In the genomic region with DNA sequence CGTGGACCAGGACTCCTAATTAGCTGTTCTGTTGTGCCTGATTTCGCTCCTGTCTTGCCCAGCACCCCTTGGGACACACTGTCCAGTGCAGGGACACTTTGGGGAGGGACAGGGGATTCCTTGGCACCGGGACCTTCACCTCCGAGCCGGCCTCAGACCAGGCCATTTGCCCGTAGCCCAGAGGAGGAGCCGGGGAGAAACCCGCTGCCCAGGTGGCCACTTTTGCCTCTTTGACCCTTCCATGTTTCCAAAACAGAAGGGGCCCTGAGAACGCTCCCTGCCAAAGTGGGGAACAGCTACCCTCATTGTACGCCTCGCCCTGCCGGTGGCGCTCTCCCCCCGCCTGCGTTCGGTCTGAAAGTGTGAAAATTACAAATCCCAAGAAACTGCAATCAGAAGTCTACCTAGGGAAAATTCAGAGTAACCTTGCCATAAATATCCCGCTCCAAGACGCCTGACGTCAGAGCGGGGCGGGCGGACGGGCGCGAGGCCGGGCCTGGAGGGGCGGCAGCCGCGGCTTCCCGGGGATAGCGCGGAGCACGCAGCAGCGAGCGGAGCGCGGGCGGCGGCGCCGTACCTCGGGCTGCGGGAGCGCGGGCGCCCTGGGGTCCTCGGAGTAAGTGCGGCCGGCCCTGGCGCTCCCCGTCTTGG, we compare ENCODE assay signal across 8 cellular contexts. TPM values are rescaled to one million over a fixed set of nuclear protein-coding genes. Genes with fewer than 3 reads are reported as not detected.
DNase-seq lines count a peak whose midpoint lies in the region; ATAC-seq and TF ChIP-seq lines count a peak whose summit lies in the region.

DAAM2 (plus strand) TSS at position 527 of the 651 bp plus-strand sequence. CDS start 63,927 bp downstream, outside the sequence.

- H3K36me3 ChIP-seq in upper lobe of left lung: no peaks in the 10 kb centered on the region

- H3K4me3 Mint-ChIP-seq in immature natural killer cell: no peak within 1 kb of the TSS

- H3K4me3 ChIP-seq in epithelial cell of proximal tubule (ENCODE audit: low read depth, low read length): peak within 1 kb of the TSS; percentile 60
- peak within 1 kb of the TSS; percentile 55 to 72 (median 58) for H3K4me3 ChIP-seq in upper lobe of left lung

- TF ChIP-seq POLR2A in upper lobe of left lung (IDR thresholded peaks at IDR 0.05): peak in 3 of 4 donors; percentile 29 to 72 (median 52)

- no peak within 1 kb of the TSS for H3K27ac Mint-ChIP-seq in immature natural killer cell

- H3K36me3 Mint-ChIP-seq in immature natural killer cell: no peaks in the 10 kb centered on the region

- H3K27me3 Mint-ChIP-seq in immature natural killer cell (ENCODE audit: low read depth in 3 of 3): peaks cover 2 to 17% (median 16%) of the 10 kb centered on the region in 3 donors

- peak; percentile 88 for DNase-seq in AG20443 (ENCODE audit: low spot score)
- peak; percentile 13 for DNase-seq in NCI-H2171 (lab: John Stamatoyannopoulos, UW)
- DNase-seq in epithelial cell of proximal tubule (ENCODE audit: low read depth): no peak
- DNase-seq in midbrain (lab: John Stamatoyannopoulos, UW): peak; percentile 67
- DNase-seq in upper lobe of left lung: peak; percentile 66 to 94
- no peak for DNase-seq in immature natural killer cell
- DNase-seq in MV-4-11 (lab: John Stamatoyannopoulos, UW): no peak
- no peak for DNase-seq in GM19238 (ENCODE audit: insufficient read length, low spot score)

- H3K9me3 Mint-ChIP-seq in immature natural killer cell: peaks cover 0 to 2% (median 0%) of the 10 kb centered on the region in 6 donors

- peak; percentile 74 to 93 for ATAC-seq in upper lobe of left lung (ENCODE audit: low FRiP score in 2 of 2)

- 8 to 24% methylated on average over 5 to 39 of the region's 51 CpGs for WGBS in upper lobe of left lung, 2 donors

- peak; percentile 29 for TF ChIP-seq CTCF in epithelial cell of proximal tubule (conservative IDR thresholded peaks at IDR 0.05; ENCODE audit: low read depth, low read length)
- TF ChIP-seq CTCF in upper lobe of left lung (IDR thresholded peaks at IDR 0.05): peak in 1 of 6 experiments; percentile 28

- H3K27ac ChIP-seq in upper lobe of left lung: peak within 1 kb of the TSS; percentile 61 to 79 (median 69)

- no peaks in the 10 kb centered on the region for H3K4me1 Mint-ChIP-seq in immature natural killer cell

- H3K27me3 ChIP-seq in upper lobe of left lung: peaks cover 0 to 7% (median 0%) of the 10 kb centered on the region in 4 donors

- no peaks in the 10 kb centered on the region for H3K9me3 ChIP-seq in upper lobe of left lung

- peaks cover 9 to 31% (median 18%) of the 10 kb centered on the region in 4 donors for H3K4me1 ChIP-seq in upper lobe of left lung

- TF ChIP-seq EP300 in upper lobe of left lung (IDR thresholded peaks at IDR 0.05): no peak

RNA-seq across cellular contexts. Expression of gene DAAM2, which starts in this region (rescaled TPM):
- total RNA-seq in epithelial cell of proximal tubule (0.35 and 0.87 TPM in 2 replicates), upper lobe of left lung (10 to 100 TPM; 21.0 to 81.7 (median 31.9) TPM)
- polyA plus RNA-seq in immature natural killer cell: not detected

Comparison
In these comparisons a context has a peak if more than half of its experiments do, and no peak if none do; other contexts are left out.
1. RNA of gene DAAM2 (total RNA-seq): 21.0 to 81.7 TPM in upper lobe of left lung; 0.35 to 0.87 TPM in epithelial cell of proximal tubule; every median in the first group is over 10 times any median in the second.
2. DNase-seq: peak in AG20443 (single experiment), NCI-H2171 (single experiment), midbrain (single experiment) and upper lobe of left lung (2 of 2); none in epithelial cell of proximal tubule (single experiment), immature natural killer cell (0 of 3), MV-4-11 (single experiment) and GM19238 (single experiment).